ENCODE assay signal across 9 cellular contexts in the genomic region with DNA sequence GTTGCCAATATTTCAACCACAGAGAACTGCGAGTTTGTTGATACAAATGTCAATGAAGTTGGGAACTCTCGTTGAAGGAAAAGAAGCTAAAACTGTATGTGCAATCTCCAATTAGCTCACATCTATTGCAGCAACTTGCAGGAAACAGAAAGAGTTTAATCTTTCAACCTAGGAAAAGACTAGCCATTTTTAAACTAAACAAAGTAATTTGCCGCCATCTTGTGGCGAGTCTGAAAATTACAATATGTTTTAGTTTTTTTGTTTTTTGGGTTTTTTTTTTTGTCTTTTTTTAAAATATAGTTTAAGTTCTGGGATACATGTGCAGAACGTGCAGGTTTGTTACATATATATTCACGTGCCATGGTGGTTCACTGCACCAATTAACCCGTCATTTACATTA.
DNase-seq lines count a peak whose midpoint lies in the region; ATAC-seq and TF ChIP-seq lines count a peak whose summit lies in the region.
"Had no signal": no experiment of that assay in that cellular context is flagged by ENCODE, and none has a peak within 500 bp of the region (broad histone marks: within the 10 kb centered on the region; RNA-seq: fewer than 3 reads in every experiment).

No MANE protein-coding gene starts in this region.

- H3K4me1 ChIP-seq in ACC112 (ENCODE audit: control insufficient read depth, insufficient read depth, low read length, unreplicated experiment) = no peaks in the 10 kb centered on the region

- H3K27me3 Mint-ChIP-seq in endothelial cell (ENCODE audit: unreplicated experiment) = no peaks in the 10 kb centered on the region

- ATAC-seq in GM19455 (IDR thresholded peaks at IDR 0.05; ENCODE audit: unreplicated experiment) (no peak), GM19395 (IDR thresholded peaks at IDR 0.05; ENCODE audit: unreplicated experiment) (no peak)

- no peaks in the 10 kb centered on the region for H3K27me3 ChIP-seq in ACC112 (ENCODE audit: insufficient read depth, low read length)

- TF ChIP-seq CTCF in endothelial cell (IDR thresholded peaks at IDR 0.05; ENCODE audit: unreplicated experiment) (peak; percentile 97), retinal pigment epithelial cell (conservative IDR thresholded peaks at IDR 0.05; ENCODE audit: low read depth, low read length) (peak; percentile 45)

- peak overlapping the region; percentile 16 for H2AFZ ChIP-seq in ACC112 (ENCODE audit: low read length, unreplicated experiment)

- no peak overlapping the region for H3K4me3 Mint-ChIP-seq in endothelial cell (ENCODE audit: unreplicated experiment)

- H3K36me3 Mint-ChIP-seq in endothelial cell (ENCODE audit: low read depth, unreplicated experiment) = no peaks in the 10 kb centered on the region

- H3K79me2 ChIP-seq in ACC112 (ENCODE audit: control insufficient read depth, insufficient read depth, low read length, unreplicated experiment) = no peaks in the 10 kb centered on the region

- no peaks in the 10 kb centered on the region; the same call in 1 of the 2 replicates for H3K36me3 ChIP-seq in ACC112 (ENCODE audit: insufficient read depth, low read length)

- H3K27ac ChIP-seq in ACC112 (ENCODE audit: low read depth, low read length) = no peak overlapping the region
- H3K27ac ChIP-seq: epithelial cell of prostate had no signal

- no peak overlapping the region for H3K27ac Mint-ChIP-seq in endothelial cell (ENCODE audit: unreplicated experiment)

- peak; percentile 18 for DNase-seq in GM03348 (ENCODE audit: low spot score)
- DNase-seq in NCI-H748 treated with DMSO at 0.1 percent for 48 hours (lab: John Stamatoyannopoulos, UW) = peak; percentile 43
- peak; percentile 23 for DNase-seq in endothelial cell (ENCODE audit: low spot score)
- peak; percentile 10 for DNase-seq in retinal pigment epithelial cell (ENCODE audit: low read depth)
- no peak for DNase-seq in cerebellum (ENCODE audit: low spot score)

- no peak overlapping the region for H3K4me3 ChIP-seq in ACC112 (ENCODE audit: low read depth, low read length)
- no peak overlapping the region for H3K4me3 ChIP-seq in retinal pigment epithelial cell (ENCODE audit: low read length)

- H3K4me1 Mint-ChIP-seq in endothelial cell (ENCODE audit: unreplicated experiment) = no peaks in the 10 kb centered on the region

- no peaks in the 10 kb centered on the region for H3K9me3 Mint-ChIP-seq in endothelial cell (ENCODE audit: unreplicated experiment)
